ENCODE assay signal across 9 cellular contexts in genomic region chr22:42316988-42317387, GRCh38. TPM values are rescaled to one million over a fixed set of nuclear protein-coding genes. Genes with fewer than 3 reads are reported as not detected.
DNase-seq lines count a peak whose midpoint lies in the region; FAIRE-seq lines count a peak whose summit lies in the region.
"Had no signal": no experiment of that assay in that cellular context is flagged by ENCODE, and none has a peak within 500 bp of the region (broad histone marks: within the 10 kb centered on the region; RNA-seq: fewer than 3 reads in every experiment).

No MANE protein-coding gene starts in this region.

- H3K9me3 Mint-ChIP-seq in immature natural killer cell, result no peaks in the 10 kb centered on the region

- no peak for FAIRE-seq in frontal cortex (lab: Jason Lieb, UNC)

- H3K36me3 Mint-ChIP-seq in immature natural killer cell, result no peaks in the 10 kb centered on the region

- DNase-seq in activated CD4-positive, alpha-beta T cell treated with anti-CD3 and anti-CD28 coated beads for 4 hours, result peak; percentile 40 to 50
- DNase-seq in activated CD4-positive, alpha-beta T cell treated with anti-CD3 and anti-CD28 coated beads for 1 hour, result no peak
- DNase-seq in activated T-cell treated with anti-CD3 and anti-CD28 coated beads for 48 hours (ENCODE audit: low read depth), result peak; percentile 38
- DNase-seq in immature natural killer cell, result peak; percentile 43 to 82 (median 48)
- DNase-seq in stimulated activated CD8-positive, alpha-beta memory T cell treated with anti-CD3 and anti-CD28 coated beads, Interleukin-7, amount 100 ng/mL, for 4 hours (ENCODE audit: low read depth in 2 of 2), result peak; percentile 17 to 63
- no peak for DNase-seq in frontal cortex (ENCODE audit: low spot score in 2 of 2)
- DNase-seq in hippocampal formation (lab: John Stamatoyannopoulos, UW), result no peak
- DNase-seq in cerebellar nuclear complex (lab: John Stamatoyannopoulos, UW), result no peak
- DNase-seq: DND-41 had no signal

- peak overlapping the region in 4 of 5 donors; percentile 64 to 82 (median 79) for H3K4me3 Mint-ChIP-seq in immature natural killer cell

- peaks cover 6 to 15% of the 10 kb centered on the region in 2 donors for H3K4me1 Mint-ChIP-seq in immature natural killer cell

- peaks cover 0 to 4% (median 3%) of the 10 kb centered on the region in 3 donors for H3K27me3 Mint-ChIP-seq in immature natural killer cell (ENCODE audit: low read depth in 3 of 3)

- H3K27ac Mint-ChIP-seq in immature natural killer cell, result peak overlapping the region; percentile 82 to 95 (median 94)

RNA-seq across cellular contexts. Expression of gene TCF20, which starts 46.5 kb away (rescaled TPM):
- 1 to 10 TPM in 2 of 3 donors, under 1 TPM in 1; 0.12 to 2.4 (median 1.4) TPM for polyA plus RNA-seq in immature natural killer cell
- 60.3 TPM for total RNA-seq in frontal cortex

Comparison
In these comparisons a context has a peak if more than half of its experiments do, and no peak if none do; other contexts are left out.
1. DNase-seq: peak in activated CD4-positive, alpha-beta T cell treated with anti-CD3 and anti-CD28 coated beads for 4 hours (2 of 2), activated T-cell treated with anti-CD3 and anti-CD28 coated beads for 48 hours (single experiment), immature natural killer cell (3 of 3) and stimulated activated CD8-positive, alpha-beta memory T cell treated with anti-CD3 and anti-CD28 coated beads, Interleukin-7, amount 100 ng/mL, for 4 hours (2 of 2); none in activated CD4-positive, alpha-beta T cell treated with anti-CD3 and anti-CD28 coated beads for 1 hour (single experiment), frontal cortex (0 of 2), hippocampal formation (0 of 2) and cerebellar nuclear complex (0 of 2).